In genomic region chr6:2127484-2127911, GRCh38 we compare ENCODE assay signal across 8 cellular contexts.
A peak's percentile ranks its signal among the peaks of the same experiment; 100 is the strongest.
DNase-seq lines count a peak whose midpoint lies in the region; ATAC-seq lines count a peak whose summit lies in the region.

No MANE protein-coding gene starts in this region.

- H3K27ac Mint-ChIP-seq in stimulated activated naive B cell treated with anti-CD40 and anti-IgM and Interleukin-4, amounts not matched to agents 10 μg/mL and 1 μg/mL and 100 μg/mL, for 72 hours, result peak overlapping the region; percentile 95

- peak; percentile 83 for DNase-seq in activated CD8-positive, alpha-beta memory T cell treated with anti-CD3 and anti-CD28 coated beads for 24 hours
- DNase-seq in left colon (peak in 1 of 2 donors; percentile 14), AG20443 (ENCODE audit: low spot score) (no peak), KBM-7 (no peak), superior temporal gyrus (ENCODE audit: extremely low spot score) (no peak), ACHN (no peak)
- peak; percentile 83 for DNase-seq in stimulated activated naive B cell treated with anti-CD40 and anti-IgM and Interleukin-4, amounts not matched to agents 10 μg/mL and 1 μg/mL and 100 μg/mL, for 72 hours

- H3K4me1 Mint-ChIP-seq in stimulated activated naive B cell treated with anti-CD40 and anti-IgM and Interleukin-4, amounts not matched to agents 10 μg/mL and 1 μg/mL and 100 μg/mL, for 72 hours, result peaks cover 21 to 56% of the 10 kb centered on the region in 2 donors

- peaks cover 6 to 25% of the 10 kb centered on the region in 2 donors for H3K36me3 Mint-ChIP-seq in stimulated activated naive B cell treated with anti-CD40 and anti-IgM and Interleukin-4, amounts not matched to agents 10 μg/mL and 1 μg/mL and 100 μg/mL, for 72 hours

- ATAC-seq in GM21786 (IDR thresholded peaks at IDR 0.05; ENCODE audit: unreplicated experiment), result peak; percentile 63
- peak; percentile 4 for ATAC-seq in left colon
- peak; percentile 91 to 92 for ATAC-seq in stimulated activated naive B cell treated with anti-CD40 and anti-IgM and Interleukin-4, amounts not matched to agents 10 μg/mL and 1 μg/mL and 100 μg/mL, for 72 hours (replicated peaks)

- peak overlapping the region; percentile 70 to 80 for H3K4me3 Mint-ChIP-seq in stimulated activated naive B cell treated with anti-CD40 and anti-IgM and Interleukin-4, amounts not matched to agents 10 μg/mL and 1 μg/mL and 100 μg/mL, for 72 hours

- H3K27me3 Mint-ChIP-seq in stimulated activated naive B cell treated with anti-CD40 and anti-IgM and Interleukin-4, amounts not matched to agents 10 μg/mL and 1 μg/mL and 100 μg/mL, for 72 hours, result peaks cover 0 to 7% of the 10 kb centered on the region in 2 donors

- no peaks in the 10 kb centered on the region for H3K9me3 Mint-ChIP-seq in stimulated activated naive B cell treated with anti-CD40 and anti-IgM and Interleukin-4, amounts not matched to agents 10 μg/mL and 1 μg/mL and 100 μg/mL, for 72 hours

- in situ Hi-C loops in KBM-7 (cut with MboI; ENCODE audit: low pct_unique_long_range_greater_than_20kb, low sequenced_read_pairs), result no loop called here
- in situ Hi-C loops in ACHN (cut with HindIII; ENCODE audit: low pct_ligation_motif_present, low pct_unique_long_range_greater_than_20kb, low sequenced_read_pairs), result no loop called here

- intact Hi-C loops in left colon (cut with DNase I, micrococcal nuclease), result no loop called here

Comparison
In these comparisons a context has a peak if more than half of its experiments do, and no peak if none do; other contexts are left out.
1. ATAC-seq: peak in every context shown above with its lines; median percentile 92 in stimulated activated naive B cell treated with anti-CD40 and anti-IgM and Interleukin-4, amounts not matched to agents 10 μg/mL and 1 μg/mL and 100 μg/mL, for 72 hours; 63 in GM21786; 4 in left colon.
2. DNase-seq: peak in activated CD8-positive, alpha-beta memory T cell treated with anti-CD3 and anti-CD28 coated beads for 24 hours (single experiment) and stimulated activated naive B cell treated with anti-CD40 and anti-IgM and Interleukin-4, amounts not matched to agents 10 μg/mL and 1 μg/mL and 100 μg/mL, for 72 hours (single experiment); none in AG20443 (single experiment), KBM-7 (single experiment), superior temporal gyrus (single experiment) and ACHN (single experiment).